In genomic region chrX:111207851-111208250, GRCh38 we compare ENCODE assay signal across 17 cellular contexts.
"Had no signal": no experiment of that assay in that cellular context is flagged by ENCODE, and none has a peak within 500 bp of the region (broad histone marks: within the 10 kb centered on the region; RNA-seq: fewer than 3 reads in every experiment).

No MANE protein-coding gene starts in this region.

- FAIRE-seq: frontal cortex, keratinocyte had no signal

- DNase-seq: dermis blood vessel endothelial cell; dorsolateral prefrontal cortex; effector CD4-positive, alpha-beta T cell; effector memory CD4-positive, alpha-beta T cell; foreskin keratinocyte; heart left ventricle; hypothalamus; immature natural killer cell; kidney glomerular epithelial cell; left colon; left ventricle myocardium inferior; mammary epithelial cell; mesendoderm; midbrain; naive thymus-derived CD4-positive, alpha-beta T cell had no signal
